ENCODE assay signal across 18 cellular contexts in the genomic region with DNA sequence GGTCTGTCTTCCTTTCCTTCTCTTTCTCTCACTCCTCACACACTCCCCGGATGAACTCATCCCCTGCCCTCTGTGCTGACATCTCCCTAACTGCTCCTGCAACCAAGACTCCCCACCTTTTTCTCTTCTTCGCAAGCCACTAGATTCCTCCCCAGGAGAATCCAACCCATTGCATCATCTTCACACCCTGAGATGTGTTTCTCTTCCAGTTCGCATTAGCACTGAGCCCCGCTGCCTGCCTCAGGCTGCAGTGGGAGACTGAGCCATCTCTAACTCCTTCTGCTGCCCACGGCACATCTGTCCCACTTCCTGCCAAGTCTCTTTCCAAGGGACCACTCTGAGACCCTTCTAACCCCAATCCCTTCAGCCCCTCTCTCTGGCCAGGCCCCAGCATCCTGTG.
DNase-seq lines count a peak whose midpoint lies in the region; ATAC-seq, FAIRE-seq and TF ChIP-seq lines count a peak whose summit lies in the region.
"Had no signal": no experiment of that assay in that cellular context is flagged by ENCODE, and none has a peak within 500 bp of the region (broad histone marks: within the 10 kb centered on the region; RNA-seq: fewer than 3 reads in every experiment).

No MANE protein-coding gene starts in this region.

- intact Hi-C loops in kidney (cut with DNase I) = no loop called here
- intact Hi-C loops in sigmoid colon (cut with DNase I) = no loop called here

- WGBS in sigmoid colon, 2 donors = 88% methylated on average over 5 of the region's 5 CpGs

- H3K27ac Mint-ChIP-seq in stimulated activated naive CD8-positive, alpha-beta T cell treated with anti-CD3 and anti-CD28 coated beads, Interleukin-15, amount 100 ng/mL, for 72 hours = peak overlapping the region; percentile 2 to 18
- H3K27ac Mint-ChIP-seq: CD4-positive, CD25-positive, alpha-beta regulatory T cell; GM23338; H9 had no signal

- H3K27me3 ChIP-seq in sigmoid colon = no peaks in the 10 kb centered on the region
- H3K27me3 ChIP-seq: BLaER1 treated with 17β-estradiol and CSF1 and Interleukin-3, amounts not matched to agents 10 nM and 100 nM had no signal

- no peak for TF ChIP-seq EP300 in sigmoid colon (IDR thresholded peaks at IDR 0.05)

- H3K9me3 ChIP-seq in kidney (ENCODE audit: control insufficient read depth in 1 of 2, low read length in 2 of 2) (peaks cover 3 to 12% of the 10 kb centered on the region in 2 donors), sigmoid colon (peaks cover 0 to 9% (median 1%) of the 10 kb centered on the region in 4 donors)

- H3K27ac ChIP-seq in kidney (ENCODE audit: low read depth in 2 of 2, low read length in 2 of 2) (no peak overlapping the region), sigmoid colon (no peak overlapping the region)
- H3K27ac ChIP-seq: BLaER1 treated with 17β-estradiol and CSF1 and Interleukin-3, amounts not matched to agents 10 nM and 100 nM had no signal

- no peak for ATAC-seq in stimulated activated naive CD8-positive, alpha-beta T cell treated with anti-CD3 and anti-CD28 coated beads, Interleukin-15, amount 100 ng/mL, for 72 hours
- ATAC-seq in stimulated activated naive CD8-positive, alpha-beta T cell treated with anti-CD3 and anti-CD28 coated beads, Interleukin-15, Interleukin-2, amounts not matched to agents 100 U/mL and 50 U/mL, for 24 hours = no peak
- ATAC-seq: GM23338 had no signal

- H3K4me1 Mint-ChIP-seq in stimulated activated naive CD8-positive, alpha-beta T cell treated with anti-CD3 and anti-CD28 coated beads, Interleukin-15, amount 100 ng/mL, for 72 hours = no peaks in the 10 kb centered on the region
- H3K4me1 Mint-ChIP-seq: CD4-positive, CD25-positive, alpha-beta regulatory T cell; GM23338; H9 had no signal

- peaks cover 9% of the 10 kb centered on the region for H3K27me3 Mint-ChIP-seq in stimulated activated naive CD8-positive, alpha-beta T cell treated with anti-CD3 and anti-CD28 coated beads, Interleukin-15, amount 100 ng/mL, for 72 hours

- H3K4me3 ChIP-seq in kidney (ENCODE audit: low read length in 2 of 2) (no peak overlapping the region), sigmoid colon (no peak overlapping the region)
- H3K4me3 ChIP-seq: BLaER1 treated with 17β-estradiol and CSF1 and Interleukin-3, amounts not matched to agents 10 nM and 100 nM; GM23338 had no signal

- no peak for TF ChIP-seq CTCF in kidney (IDR thresholded peaks at IDR 0.05; ENCODE audit: borderline replicate concordance, extremely low read depth, insufficient read depth)
- no peak for TF ChIP-seq CTCF in sigmoid colon (IDR thresholded peaks at IDR 0.05)

- H3K36me3 ChIP-seq in kidney (ENCODE audit: control insufficient read depth in 1 of 2, insufficient read depth in 2 of 2, low read length in 2 of 2) (no peaks in the 10 kb centered on the region), sigmoid colon (no peaks in the 10 kb centered on the region)

- no peak for FAIRE-seq in kidney (lab: Jason Lieb, UNC)
- FAIRE-seq: D721Med, G401.6, GM12891 had no signal

- peaks cover 10 to 25% of the 10 kb centered on the region in 2 donors for H3K9me3 Mint-ChIP-seq in stimulated activated naive CD8-positive, alpha-beta T cell treated with anti-CD3 and anti-CD28 coated beads, Interleukin-15, amount 100 ng/mL, for 72 hours

- H3K4me1 ChIP-seq in kidney (ENCODE audit: control insufficient read depth in 1 of 2, insufficient read depth in 1 of 2, low read depth in 1 of 2, low read length in 2 of 2) (no peaks in the 10 kb centered on the region), sigmoid colon (no peaks in the 10 kb centered on the region)

- no peak overlapping the region for H3K9ac ChIP-seq in kidney (ENCODE audit: low read length in 2 of 2)
- H3K9ac ChIP-seq: BLaER1 treated with 17β-estradiol and CSF1 and Interleukin-3, amounts not matched to agents 10 nM and 100 nM had no signal

- no peak for TF ChIP-seq POLR2A in sigmoid colon (IDR thresholded peaks at IDR 0.05)

- H3K4me3 Mint-ChIP-seq in stimulated activated naive CD8-positive, alpha-beta T cell treated with anti-CD3 and anti-CD28 coated beads, Interleukin-15, amount 100 ng/mL, for 72 hours = no peak overlapping the region
- H3K4me3 Mint-ChIP-seq: GM23338, H9 had no signal

- DNase-seq in stimulated activated naive CD8-positive, alpha-beta T cell treated with anti-CD3 and anti-CD28 coated beads, Interleukin-15, amount 100 ng/mL, for 72 hours = no peak
- no peak for DNase-seq in stimulated activated naive CD8-positive, alpha-beta T cell treated with anti-CD3 and anti-CD28 coated beads, Interleukin-15, Interleukin-2, amounts not matched to agents 100 U/mL and 50 U/mL, for 24 hours
- peak; percentile 28 for DNase-seq in kidney
- peak; percentile 30 for DNase-seq in sigmoid colon
- DNase-seq in amniotic stem cell (lab: John Stamatoyannopoulos, UW) = no peak
- DNase-seq in GOT3 (lab: John Stamatoyannopoulos, UW) = no peak
- DNase-seq in NCI-H1417 treated with DMSO at 0.1 percent for 48 hours (lab: John Stamatoyannopoulos, UW) = no peak
- DNase-seq: ACHN; CD4-positive, CD25-positive, alpha-beta regulatory T cell; DMS153; DMS79 treated with DMSO at 0.1 percent for 48 hours; EL; H9 had no signal

Comparison
In these comparisons a context has a peak if more than half of its experiments do, and no peak if none do; other contexts are left out.
1. DNase-seq: peak in kidney (single experiment) and sigmoid colon (single experiment); none in stimulated activated naive CD8-positive, alpha-beta T cell treated with anti-CD3 and anti-CD28 coated beads, Interleukin-15, amount 100 ng/mL, for 72 hours (0 of 2), stimulated activated naive CD8-positive, alpha-beta T cell treated with anti-CD3 and anti-CD28 coated beads, Interleukin-15, Interleukin-2, amounts not matched to agents 100 U/mL and 50 U/mL, for 24 hours (single experiment), amniotic stem cell (single experiment), GOT3 (single experiment) and NCI-H1417 treated with DMSO at 0.1 percent for 48 hours (single experiment).